ENCODE assay signal across 12 cellular contexts in the genomic region with DNA sequence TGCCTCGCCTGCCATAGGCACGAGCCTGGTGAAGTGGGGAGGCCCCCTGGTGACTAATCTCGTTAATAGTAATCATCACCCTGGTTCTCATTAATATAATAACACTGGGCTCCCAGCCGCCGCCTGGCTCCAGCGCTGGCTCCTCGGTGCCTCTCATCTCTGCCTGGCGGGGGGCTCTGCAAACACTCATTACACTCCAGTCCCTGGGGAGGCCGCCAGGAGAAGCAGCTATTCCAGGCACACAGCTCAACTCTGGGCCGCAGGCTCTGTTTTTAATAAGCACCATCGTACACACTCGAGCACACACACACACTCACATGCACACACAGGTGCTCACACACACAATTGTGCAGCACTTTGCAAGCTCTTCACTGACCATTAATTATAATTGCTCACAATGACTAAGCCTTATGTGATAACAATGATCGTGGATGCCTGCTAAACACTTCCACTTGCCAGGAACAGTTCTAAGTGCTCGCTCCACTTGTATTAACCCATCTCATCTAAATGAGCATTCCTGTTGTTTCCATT. TPM values are rescaled to one million over a fixed set of nuclear protein-coding genes. Genes with fewer than 3 reads are reported as not detected.
DNase-seq lines count a peak whose midpoint lies in the region; ATAC-seq, FAIRE-seq and TF ChIP-seq lines count a peak whose summit lies in the region.
"Had no signal": no experiment of that assay in that cellular context is flagged by ENCODE, and none has a peak within 500 bp of the region (broad histone marks: within the 10 kb centered on the region; RNA-seq: fewer than 3 reads in every experiment).

No MANE protein-coding gene starts in this region.

- in situ Hi-C loops in astrocyte of the spinal cord (cut with HindIII; ENCODE audit: low sequenced_read_pairs), result no loop called here

- H3K4me3 Mint-ChIP-seq in HFFc6, result no peak overlapping the region
- no peak overlapping the region for H3K4me3 Mint-ChIP-seq in natural killer cell treated with Interleukin-12 subunit alpha and Interleukin-12 subunit beta and Interleukin-15 and Interleukin-18, amount 100 ng/mL, for 72 hours

- no peak overlapping the region for H3K9ac ChIP-seq in rectal smooth muscle tissue (ENCODE audit: low read length)

- no peaks in the 10 kb centered on the region for H3K27me3 ChIP-seq in rectal smooth muscle tissue (ENCODE audit: control insufficient read depth, insufficient read depth, low read length)
- H3K27me3 ChIP-seq: heart left ventricle, SJSA1 had no signal

- TF ChIP-seq CTCF in HFFc6 (IDR thresholded peaks at IDR 0.05) (0 out of 2 replicates have a peak, but pooled peaks have one; percentile 6), astrocyte of the spinal cord (IDR thresholded peaks at IDR 0.05; ENCODE audit: low read depth, low read length) (peak; percentile 5)

- ATAC-seq in natural killer cell treated with Interleukin-12 subunit alpha and Interleukin-12 subunit beta and Interleukin-15 and Interleukin-18, amount 100 ng/mL, for 72 hours, result no peak
- ATAC-seq: mucosa of descending colon had no signal

- H3K36me3 ChIP-seq in rectal smooth muscle tissue (ENCODE audit: control insufficient read depth, insufficient read depth, low read length), result no peaks in the 10 kb centered on the region
- H3K36me3 ChIP-seq: heart left ventricle, SJSA1 had no signal

- H3K4me1 ChIP-seq in rectal smooth muscle tissue (ENCODE audit: control insufficient read depth, insufficient read depth, low read length), result peaks cover 6% of the 10 kb centered on the region

- no peaks in the 10 kb centered on the region for H3K36me3 Mint-ChIP-seq in HFFc6 (ENCODE audit: low read depth)
- no peaks in the 10 kb centered on the region for H3K36me3 Mint-ChIP-seq in natural killer cell treated with Interleukin-12 subunit alpha and Interleukin-12 subunit beta and Interleukin-15 and Interleukin-18, amount 100 ng/mL, for 72 hours

- peaks cover 2% of the 10 kb centered on the region for H3K27me3 Mint-ChIP-seq in HFFc6 (ENCODE audit: insufficient read depth)
- H3K27me3 Mint-ChIP-seq in natural killer cell treated with Interleukin-12 subunit alpha and Interleukin-12 subunit beta and Interleukin-15 and Interleukin-18, amount 100 ng/mL, for 72 hours, result peaks cover 40 to 55% of the 10 kb centered on the region in 2 donors

- no peak for FAIRE-seq in RCC 7860 (lab: Jason Lieb, UNC)

- no peak overlapping the region for H3K4me3 ChIP-seq in astrocyte of the spinal cord (ENCODE audit: low read depth, low read length)
- H3K4me3 ChIP-seq in rectal smooth muscle tissue (ENCODE audit: low read length), result no peak overlapping the region
- H3K4me3 ChIP-seq: heart left ventricle, mucosa of descending colon, SJSA1 had no signal

- no peaks in the 10 kb centered on the region for H3K9me3 Mint-ChIP-seq in HFFc6
- H3K9me3 Mint-ChIP-seq in natural killer cell treated with Interleukin-12 subunit alpha and Interleukin-12 subunit beta and Interleukin-15 and Interleukin-18, amount 100 ng/mL, for 72 hours, result no peaks in the 10 kb centered on the region

- peak overlapping the region; percentile 71 for H3K27ac ChIP-seq in rectal smooth muscle tissue (ENCODE audit: low read depth, low read length)
- H3K27ac ChIP-seq: SJSA1 had no signal

- DNase-seq in HFFc6, result no peak
- peak; percentile 77 for DNase-seq in NCI-H2196 treated with DMSO at 0.1 percent for 48 hours (lab: John Stamatoyannopoulos, UW; ENCODE audit: unreplicated experiment)
- peak; percentile 42 for DNase-seq in astrocyte of the spinal cord (ENCODE audit: low read depth, low spot score)
- DNase-seq in effector CD8-positive, alpha-beta T cell (lab: John Stamatoyannopoulos, UW), result no peak
- DNase-seq in stimulated activated CD4-positive, alpha-beta T cell treated with anti-CD3 and anti-CD28 coated beads, Interleukin-15, amount 100 ng/mL, for 24 hours, result no peak
- no peak for DNase-seq in natural killer cell treated with Interleukin-12 subunit alpha and Interleukin-12 subunit beta and Interleukin-15 and Interleukin-18, amount 100 ng/mL, for 72 hours (ENCODE audit: low spot score)
- no peak for DNase-seq in RCC 7860 (ENCODE audit: low spot score)
- DNase-seq: KBM-7, mucosa of descending colon had no signal

- peaks cover 35% of the 10 kb centered on the region for H3K4me1 Mint-ChIP-seq in HFFc6 (ENCODE audit: low read depth)
- H3K4me1 Mint-ChIP-seq in natural killer cell treated with Interleukin-12 subunit alpha and Interleukin-12 subunit beta and Interleukin-15 and Interleukin-18, amount 100 ng/mL, for 72 hours (ENCODE audit: low read depth in 2 of 2), result peaks cover 3 to 6% of the 10 kb centered on the region in 2 donors

- H3K27ac Mint-ChIP-seq in HFFc6, result no peak overlapping the region
- no peak overlapping the region for H3K27ac Mint-ChIP-seq in natural killer cell treated with Interleukin-12 subunit alpha and Interleukin-12 subunit beta and Interleukin-15 and Interleukin-18, amount 100 ng/mL, for 72 hours

RNA-seq across cellular contexts. Expression of a gene that starts 52.2 kb away (rescaled TPM):
- total RNA-seq in HFFc6 (2021; fragmentation: NEBNext Ultra II Directional; extraction: Animal tissue kit (Norgen Biotek cat#: 25700)), result 10 to 100 TPM; 50.9 to 60.5 (median 56.7) TPM
- under 1 TPM in 1 of 2 donors, not detected in 1; 0.11 TPM for total RNA-seq in natural killer cell treated with Interleukin-12 subunit alpha and Interleukin-12 subunit beta and Interleukin-15 and Interleukin-18, amount 100 ng/mL, for 72 hours

Comparison
In these comparisons a context has a peak if more than half of its experiments do, and no peak if none do; other contexts are left out.
1. DNase-seq: peak in NCI-H2196 treated with DMSO at 0.1 percent for 48 hours (single experiment) and astrocyte of the spinal cord (single experiment); none in HFFc6 (single experiment), effector CD8-positive, alpha-beta T cell (single experiment), stimulated activated CD4-positive, alpha-beta T cell treated with anti-CD3 and anti-CD28 coated beads, Interleukin-15, amount 100 ng/mL, for 24 hours (single experiment), natural killer cell treated with Interleukin-12 subunit alpha and Interleukin-12 subunit beta and Interleukin-15 and Interleukin-18, amount 100 ng/mL, for 72 hours (single experiment) and RCC 7860 (single experiment).
2. RNA of a gene that starts 52.2 kb away (total RNA-seq): 50.9 to 60.5 TPM in HFFc6; 0.11 TPM in natural killer cell treated with Interleukin-12 subunit alpha and Interleukin-12 subunit beta and Interleukin-15 and Interleukin-18, amount 100 ng/mL, for 72 hours; every median in the first group is over 10 times any median in the second.